ENCODE assay signal across 10 cellular contexts in genomic region chr4:5893013-5893580, GRCh38. TPM values are rescaled to one million over a fixed set of nuclear protein-coding genes. Genes with fewer than 3 reads are reported as not detected.
DNase-seq lines count a peak whose midpoint lies in the region; ATAC-seq, FAIRE-seq and TF ChIP-seq lines count a peak whose summit lies in the region.
"Had no signal": no experiment of that assay in that cellular context is flagged by ENCODE, and none has a peak within 500 bp of the region (broad histone marks: within the 10 kb centered on the region; RNA-seq: fewer than 3 reads in every experiment).

Gene CRMP1, minus strand, starts transcription at chr4:5893086. Its CDS starts 117 bp downstream, at chr4:5892969.

- H3K27ac Mint-ChIP-seq in chondrocyte (ENCODE audit: unreplicated experiment) (no peak within 1 kb of the TSS), naive B cell (no peak within 1 kb of the TSS)

- H3K4me1 Mint-ChIP-seq in chondrocyte (ENCODE audit: low read depth) (peaks cover 18% of the 10 kb centered on the region), naive B cell (peaks cover 22 to 29% (median 26%) of the 10 kb centered on the region in 3 donors)

- peaks cover 3% of the 10 kb centered on the region for H3K36me3 Mint-ChIP-seq in chondrocyte (ENCODE audit: low read depth)
- peaks cover 0 to 13% of the 10 kb centered on the region in 2 donors for H3K36me3 Mint-ChIP-seq in naive B cell

- in situ Hi-C loops in KBM-7 (cut with MboI; ENCODE audit: low pct_unique_long_range_greater_than_20kb, low sequenced_read_pairs) = no loop called here

- H3K9me3 Mint-ChIP-seq in chondrocyte (ENCODE audit: low read depth) (peaks cover 8% of the 10 kb centered on the region), naive B cell (peaks cover 2 to 18% (median 13%) of the 10 kb centered on the region in 7 donors)

- H3K27me3 Mint-ChIP-seq in chondrocyte (ENCODE audit: low read depth) = peaks cover 62% of the 10 kb centered on the region
- peaks cover 66 to 77% (median 70%) of the 10 kb centered on the region in 3 donors for H3K27me3 Mint-ChIP-seq in naive B cell

- no peak for ATAC-seq in naive B cell (ENCODE audit: low read depth in 2 of 2)
- no peak for ATAC-seq in GM21528 (IDR thresholded peaks at IDR 0.05; ENCODE audit: low FRiP score, unreplicated experiment)
- ATAC-seq in GM21447 (IDR thresholded peaks at IDR 0.05; ENCODE audit: unreplicated experiment) = no peak

- FAIRE-seq in D721Med (lab: Jason Lieb, UNC) = no peak
- FAIRE-seq: colon had no signal

- peak within 1 kb of the TSS; percentile 28 for H3K4me3 Mint-ChIP-seq in chondrocyte (ENCODE audit: unreplicated experiment)
- H3K4me3 Mint-ChIP-seq in naive B cell = peak within 1 kb of the TSS in 5 of 8 donors; percentile 39 to 77 (median 56)

- TF ChIP-seq CTCF in D721Med (IDR thresholded peaks at IDR 0.05; ENCODE audit: insufficient read depth, missing control alignments) (no peak), chondrocyte (IDR thresholded peaks at IDR 0.05) (no peak)

- DNase-seq in D721Med (ENCODE audit: insufficient read length, low spot score) (peak; percentile 93), NCI-H187 treated with DMSO at 0.1 percent for 48 hours (lab: John Stamatoyannopoulos, UW) (peak; percentile 54), chondrocyte (ENCODE audit: low spot score) (no peak), naive B cell (no peak), KBM-7 (no peak)
- DNase-seq in NK-92 treated with Interleukin-12 subunit alpha and Interleukin-12 subunit beta, amount 100 ng/mL, for 24 hours (lab: John Stamatoyannopoulos, UW) = no peak
- DNase-seq: T-helper 9 cell had no signal

RNA-seq across cellular contexts. Expression of gene CRMP1, which starts in this region (rescaled TPM):
- total RNA-seq in chondrocyte = 36.6 to 59.5 TPM (median 57.7 TPM) in 3 replicates
- 1 to 10 TPM in 3 of 6 donors, under 1 TPM in 2, not detected in 1; 0.49 to 3.5 (median 1.3) TPM for polyA plus RNA-seq in naive B cell (ENCODE audit: low read depth in 6 of 6)

Comparison
In these comparisons a context has a peak if more than half of its experiments do, and no peak if none do; other contexts are left out.
1. DNase-seq: peak in D721Med (single experiment) and NCI-H187 treated with DMSO at 0.1 percent for 48 hours (single experiment); none in chondrocyte (single experiment), naive B cell (single experiment), NK-92 treated with Interleukin-12 subunit alpha and Interleukin-12 subunit beta, amount 100 ng/mL, for 24 hours (single experiment) and KBM-7 (single experiment).